1 cellular context compared by ENCODE assay signal in the genomic region with DNA sequence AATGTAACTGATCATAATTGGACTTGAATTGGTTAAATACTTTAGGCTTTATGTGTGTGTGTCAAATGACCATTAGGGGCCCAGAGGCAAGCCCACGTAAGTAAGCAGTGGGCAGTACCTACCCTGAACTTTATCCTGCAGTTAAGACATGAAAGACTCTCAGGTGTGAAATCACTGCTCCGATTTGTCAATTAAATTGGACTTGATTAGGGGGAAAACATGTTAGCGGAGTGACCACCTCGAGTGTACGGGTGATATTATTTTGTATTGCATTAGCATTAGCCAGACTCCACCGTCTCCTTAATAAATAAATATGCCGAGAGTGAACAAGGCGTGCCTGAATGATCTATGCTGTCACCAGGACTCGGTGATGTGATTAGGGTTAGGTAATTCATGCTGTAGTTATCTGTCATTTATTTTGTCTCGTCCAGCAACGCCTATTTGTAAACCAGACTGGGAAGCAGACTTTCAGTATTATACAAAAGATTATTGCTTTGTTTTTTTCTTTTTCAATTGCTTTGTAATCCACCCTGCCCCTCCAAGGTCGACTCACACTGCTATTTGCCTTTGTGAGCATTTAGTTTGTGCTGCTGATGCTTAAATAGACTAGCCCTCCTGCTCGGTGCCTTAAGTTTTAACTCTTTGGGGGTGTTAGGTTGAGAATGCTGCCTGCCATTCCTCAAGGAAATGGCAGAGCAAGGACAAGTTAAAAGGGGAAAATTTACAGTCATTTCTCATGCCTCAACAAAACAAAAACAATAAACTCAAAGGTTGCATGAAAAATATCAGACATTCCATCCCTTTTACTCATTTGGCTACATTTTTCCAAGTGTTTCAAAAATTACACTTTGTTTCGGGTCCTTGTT.
TF ChIP-seq lines count a peak whose summit lies in the region.

No MANE protein-coding gene starts in this region.

TF ChIP-seq in GM12878, 131 proteins besides CTCF, POLR2A, EP300 and RAD21 (continued from another document):
- TF ChIP-seq, protein P1, sequence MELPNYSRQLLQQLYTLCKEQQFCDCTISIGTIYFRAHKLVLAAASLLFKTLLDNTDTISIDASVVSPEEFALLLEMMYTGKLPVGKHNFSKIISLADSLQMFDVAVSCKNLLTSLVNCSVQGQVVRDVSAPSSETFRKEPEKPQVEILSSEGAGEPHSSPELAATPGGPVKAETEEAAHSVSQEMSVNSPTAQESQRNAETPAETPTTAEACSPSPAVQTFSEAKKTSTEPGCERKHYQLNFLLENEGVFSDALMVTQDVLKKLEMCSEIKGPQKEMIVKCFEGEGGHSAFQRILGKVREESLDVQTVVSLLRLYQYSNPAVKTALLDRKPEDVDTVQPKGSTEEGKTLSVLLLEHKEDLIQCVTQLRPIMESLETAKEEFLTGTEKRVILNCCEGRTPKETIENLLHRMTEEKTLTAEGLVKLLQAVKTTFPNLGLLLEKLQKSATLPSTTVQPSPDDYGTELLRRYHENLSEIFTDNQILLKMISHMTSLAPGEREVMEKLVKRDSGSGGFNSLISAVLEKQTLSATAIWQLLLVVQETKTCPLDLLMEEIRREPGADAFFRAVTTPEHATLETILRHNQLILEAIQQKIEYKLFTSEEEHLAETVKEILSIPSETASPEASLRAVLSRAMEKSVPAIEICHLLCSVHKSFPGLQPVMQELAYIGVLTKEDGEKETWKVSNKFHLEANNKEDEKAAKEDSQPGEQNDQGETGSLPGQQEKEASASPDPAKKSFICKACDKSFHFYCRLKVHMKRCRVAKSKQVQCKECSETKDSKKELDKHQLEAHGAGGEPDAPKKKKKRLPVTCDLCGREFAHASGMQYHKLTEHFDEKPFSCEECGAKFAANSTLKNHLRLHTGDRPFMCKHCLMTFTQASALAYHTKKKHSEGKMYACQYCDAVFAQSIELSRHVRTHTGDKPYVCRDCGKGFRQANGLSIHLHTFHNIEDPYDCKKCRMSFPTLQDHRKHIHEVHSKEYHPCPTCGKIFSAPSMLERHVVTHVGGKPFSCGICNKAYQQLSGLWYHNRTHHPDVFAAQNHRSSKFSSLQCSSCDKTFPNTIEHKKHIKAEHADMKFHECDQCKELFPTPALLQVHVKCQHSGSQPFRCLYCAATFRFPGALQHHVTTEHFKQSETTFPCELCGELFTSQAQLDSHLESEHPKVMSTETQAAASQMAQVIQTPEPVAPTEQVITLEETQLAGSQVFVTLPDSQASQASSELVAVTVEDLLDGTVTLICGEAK (IDR thresholded peaks at IDR 0.05; ENCODE audit: borderline replicate concordance): 0 out of 2 replicates have a peak, but pooled peaks have one; percentile 11
